1 cellular context compared by ENCODE assay signal in genomic region chr20:23357767-23358562, GRCh38.
A peak's percentile ranks its signal among the peaks of the same experiment; 100 is the strongest.
TF ChIP-seq lines count a peak whose summit lies in the region.

No MANE protein-coding gene starts in this region.

TF ChIP-seq in K562, 482 proteins besides CTCF, POLR2A, EP300 and RAD21 (continued from another document and continues in another):
- 0 out of 2 replicates have a peak, but pooled peaks have one; percentile 22 for TF ChIP-seq SIN3B (IDR thresholded peaks at IDR 0.05; ENCODE audit: low read depth)
- TF ChIP-seq CBFA2T3 (IDR thresholded peaks at IDR 0.05) = no peak
- peak; percentile 87 for TF ChIP-seq TFAP4 (CRISPR knock-in tag; IDR thresholded peaks at IDR 0.05; ENCODE audit: borderline replicate concordance)
- TF ChIP-seq RCOR1 (IDR thresholded peaks at IDR 0.05; ENCODE audit: borderline replicate concordance in 1 of 2, low read depth in 2 of 2, low read length in 2 of 2) = peak in 1 of 2 experiments; percentile 25; a peak in 1 of 4 replicates
- peak; percentile 63; the same call in 1 of the 2 replicates for TF ChIP-seq MTA3 (IDR thresholded peaks at IDR 0.05; ENCODE audit: borderline replicate concordance)
- TF ChIP-seq CBFB (CRISPR knock-in tag; IDR thresholded peaks at IDR 0.05) = peak; percentile 86; the same call in 1 of the 2 replicates
- 0 out of 2 replicates have a peak, but pooled peaks have one; percentile 38 for TF ChIP-seq ZNF766 (CRISPR knock-in tag; conservative IDR thresholded peaks at IDR 0.05)
- no peak for TF ChIP-seq FOXK1 (CRISPR knock-in tag; IDR thresholded peaks at IDR 0.05; ENCODE audit: borderline replicate concordance)
- TF ChIP-seq ZNF12 (CRISPR knock-in tag; IDR thresholded peaks at IDR 0.05) = no peak
- TF ChIP-seq RBFOX2 (IDR thresholded peaks at IDR 0.05; ENCODE audit: low read depth, low read length) = peak; percentile 88
- peak; percentile 13 for TF ChIP-seq TAF9B (IDR thresholded peaks at IDR 0.05; ENCODE audit: partially characterized antibody)
- TF ChIP-seq SOX6 (IDR thresholded peaks at IDR 0.05) = peak; percentile 33; the same call in 1 of the 2 replicates
- peak; percentile 38; the same call in 1 of the 2 replicates for TF ChIP-seq GABPB1 (CRISPR knock-in tag; IDR thresholded peaks at IDR 0.05)
- peak; percentile 98 for TF ChIP-seq RAD51 (IDR thresholded peaks at IDR 0.05; ENCODE audit: borderline replicate concordance, low read depth)
- TF ChIP-seq FOXP4 (CRISPR knock-in tag; IDR thresholded peaks at IDR 0.05; ENCODE audit: borderline replicate concordance) = no peak
- TF ChIP-seq MBD2 (IDR thresholded peaks at IDR 0.05; ENCODE audit: borderline replicate concordance, low read depth) = peak; percentile 21; the same call in 1 of the 2 replicates
- TF ChIP-seq RBM34 (IDR thresholded peaks at IDR 0.05; ENCODE audit: borderline replicate concordance, insufficient read depth, low read length) = no peak
- TF ChIP-seq SNIP1 (IDR thresholded peaks at IDR 0.05; ENCODE audit: low read depth) = no peak
- TF ChIP-seq SMC3 (conservative IDR thresholded peaks at IDR 0.05; ENCODE audit: insufficient read depth, low read depth, low read length) = no peak
- peak in 1 of 2 experiments; percentile 4; a peak in 2 of 4 replicates for TF ChIP-seq TBL1XR1 (IDR thresholded peaks at IDR 0.05; ENCODE audit: low read length in 2 of 2)
- no peak for TF ChIP-seq ILF3 (IDR thresholded peaks at IDR 0.05; ENCODE audit: borderline replicate concordance)
- TF ChIP-seq CREB1 (IDR thresholded peaks at IDR 0.05) = peak; percentile 97
- peak; percentile 97 for TF ChIP-seq CREB1 (CRISPR knock-in tag; IDR thresholded peaks at IDR 0.05)
- TF ChIP-seq MAX (CRISPR knock-in tag; IDR thresholded peaks at IDR 0.05) = peak; percentile 72
- peak; percentile 31 for TF ChIP-seq FOS (IDR thresholded peaks at IDR 0.05; ENCODE audit: extremely low read depth, insufficient read length)
- peak; percentile 92 for TF ChIP-seq MEIS2 (IDR thresholded peaks at IDR 0.05; ENCODE audit: partially characterized antibody)
- peak; percentile 39; the same call in 1 of the 2 replicates for TF ChIP-seq JUND (IDR thresholded peaks at IDR 0.05; ENCODE audit: borderline replicate concordance, low read depth, low read length)
- TF ChIP-seq JUND (tag; IDR thresholded peaks at IDR 0.05; ENCODE audit: borderline replicate concordance, low read depth, low read length) = peak; percentile 19; the same call in 1 of the 3 replicates
- peak in 1 of 2 experiments; percentile 22 for TF ChIP-seq E2F6 (IDR thresholded peaks at IDR 0.05; ENCODE audit: borderline replicate concordance in 1 of 2, extremely low read depth in 1 of 2, insufficient read depth in 1 of 2, insufficient read length in 1 of 2, low read depth in 1 of 2, low read length in 1 of 2, poor library complexity in 1 of 2, severe bottlenecking in 1 of 2)
- TF ChIP-seq MAZ (CRISPR knock-in tag; conservative IDR thresholded peaks at IDR 0.05 in 1 of 2, IDR thresholded peaks at IDR 0.05 in 1 of 2) = peak in 1 of 2 experiments; percentile 72; a peak in 3 of 4 replicates
- TF ChIP-seq HDAC2 (IDR thresholded peaks at IDR 0.05) = no peak
- TF ChIP-seq KHSRP (IDR thresholded peaks at IDR 0.05) = 0 out of 2 replicates have a peak, but pooled peaks have one; percentile 51
- peak; percentile 83 for TF ChIP-seq CTBP1 (IDR thresholded peaks at IDR 0.05; ENCODE audit: borderline replicate concordance)
- peak; percentile 83 for TF ChIP-seq CBFA2T2 (conservative IDR thresholded peaks at IDR 0.05)
- peak; percentile 53 for TF ChIP-seq ZFX (CRISPR knock-in tag; IDR thresholded peaks at IDR 0.05)
- TF ChIP-seq RBM25 (IDR thresholded peaks at IDR 0.05; ENCODE audit: low read depth, low read length, severe bottlenecking) = peak; percentile 68
- TF ChIP-seq EP400 (IDR thresholded peaks at IDR 0.05) = peak; percentile 72
- TF ChIP-seq ZNF134 (CRISPR knock-in tag; conservative IDR thresholded peaks at IDR 0.05) = peak; percentile 48; the same call in 1 of the 2 replicates
- no peak for TF ChIP-seq SMAD1 (IDR thresholded peaks at IDR 0.05; ENCODE audit: low read depth, low read length, partially characterized antibody)
- TF ChIP-seq NFIC (IDR thresholded peaks at IDR 0.05) = peak; percentile 83
- 0 out of 2 replicates have a peak, but pooled peaks have one; percentile 11 for TF ChIP-seq ZBTB7A (IDR thresholded peaks at IDR 0.05; ENCODE audit: borderline replicate concordance, control insufficient read depth, low read depth, low read length)
- TF ChIP-seq ZBTB40 (IDR thresholded peaks at IDR 0.05) = no peak
- TF ChIP-seq ZBTB40 (CRISPR knock-in tag; IDR thresholded peaks at IDR 0.05) = no peak
- TF ChIP-seq USF1 (CRISPR knock-in tag; IDR thresholded peaks at IDR 0.05) = peak; percentile 95
- peak; percentile 99 for TF ChIP-seq TOE1 (IDR thresholded peaks at IDR 0.05; ENCODE audit: borderline replicate concordance)
- no peak for TF ChIP-seq TOE1 (CRISPR knock-in tag; IDR thresholded peaks at IDR 0.05; ENCODE audit: borderline replicate concordance, low read depth)
- peak; percentile 49; the same call in 1 of the 2 replicates for TF ChIP-seq POLR2H (tag; IDR thresholded peaks at IDR 0.05; ENCODE audit: low read depth)
- peak; percentile 53; the same call in 1 of the 2 replicates for TF ChIP-seq SUPT5H (IDR thresholded peaks at IDR 0.05)
- TF ChIP-seq MITF (IDR thresholded peaks at IDR 0.05) = peak; percentile 45; the same call in 1 of the 2 replicates
- peak; percentile 98 for TF ChIP-seq MTA1 (IDR thresholded peaks at IDR 0.05; ENCODE audit: borderline replicate concordance)
- TF ChIP-seq RFX1 (IDR thresholded peaks at IDR 0.05) = peak; percentile 86
- peak; percentile 93 to 97 for TF ChIP-seq MNT (conservative IDR thresholded peaks at IDR 0.05)
